In genomic region chr7:33686001-33686591, GRCh38 we compare ENCODE assay signal across 18 cellular contexts.
A peak's percentile ranks its signal among the peaks of the same experiment; 100 is the strongest.
DNase-seq lines count a peak whose midpoint lies in the region; ATAC-seq, FAIRE-seq and TF ChIP-seq lines count a peak whose summit lies in the region.
"Had no signal": no experiment of that assay in that cellular context is flagged by ENCODE, and none has a peak within 500 bp of the region (broad histone marks: within the 10 kb centered on the region; RNA-seq: fewer than 3 reads in every experiment).

No MANE protein-coding gene starts in this region.

- H2AK5ac ChIP-seq in trophoblast cell (ENCODE audit: low read length), result no peak overlapping the region

- no peak overlapping the region for H3K4ac ChIP-seq in trophoblast cell (ENCODE audit: low read depth, low read length)

- no peak overlapping the region for H3K18ac ChIP-seq in trophoblast cell (ENCODE audit: low read length)

- no peaks in the 10 kb centered on the region for H3K4me1 ChIP-seq in trophoblast cell (ENCODE audit: control insufficient read depth in 1 of 2, insufficient read depth in 2 of 2, low read length in 2 of 2)
- H3K4me1 ChIP-seq: foreskin keratinocyte, uterus had no signal

- H2BK120ac ChIP-seq in trophoblast cell (ENCODE audit: insufficient read depth, low read length, poor library complexity), result no peak overlapping the region

- no peak for FAIRE-seq in GM12892 (lab: Jason Lieb, UNC)

- H4K91ac ChIP-seq in trophoblast cell (ENCODE audit: low read depth, low read length), result no peak overlapping the region

- H3K79me2 ChIP-seq in trophoblast cell (ENCODE audit: control insufficient read depth, insufficient read depth, low read length, poor library complexity), result no peaks in the 10 kb centered on the region

- peak; percentile 46 for TF ChIP-seq CTCF in epithelial cell of esophagus (IDR thresholded peaks at IDR 0.05; ENCODE audit: insufficient read depth, low read depth, low read length, missing control alignments)

- H4K12ac ChIP-seq in trophoblast cell (ENCODE audit: low read depth, low read length), result no peak overlapping the region

- ATAC-seq in GM19397 (IDR thresholded peaks at IDR 0.05; ENCODE audit: unreplicated experiment) (no peak), GM21723 (IDR thresholded peaks at IDR 0.05; ENCODE audit: unreplicated experiment) (no peak)
- ATAC-seq: foreskin keratinocyte; stimulated activated effector memory CD8-positive, alpha-beta T cell treated with anti-CD3 and anti-CD28 coated beads, Interleukin-12 subunit alpha, Interleukin-12 subunit beta, amount 100 ng/mL, for 72 hours; T-helper 17 cell had no signal

- no peaks in the 10 kb centered on the region for H3K9me3 ChIP-seq in trophoblast cell (ENCODE audit: insufficient read depth, low read depth, low read length)
- H3K9me3 ChIP-seq: uterus had no signal

- no peaks in the 10 kb centered on the region for H3K27me3 ChIP-seq in trophoblast cell (ENCODE audit: insufficient read depth, low read length)
- H3K27me3 ChIP-seq: foreskin keratinocyte, uterus had no signal

- H3K4me3 ChIP-seq in epithelial cell of esophagus (ENCODE audit: low read length) (no peak overlapping the region), trophoblast cell (ENCODE audit: low read depth, low read length) (no peak overlapping the region)
- H3K4me3 ChIP-seq: GM23248, uterus had no signal

- no peak overlapping the region for H3K14ac ChIP-seq in trophoblast cell (ENCODE audit: low read length)

- no peak overlapping the region for H2BK12ac ChIP-seq in trophoblast cell (ENCODE audit: low read length)

- no peaks in the 10 kb centered on the region for H3K79me1 ChIP-seq in trophoblast cell (ENCODE audit: low read length)

- no peak overlapping the region for H3K27ac ChIP-seq in trophoblast cell (ENCODE audit: low read depth, low read length)
- H3K27ac ChIP-seq: foreskin keratinocyte, GM23248, uterus had no signal

- no peak overlapping the region for H3K23ac ChIP-seq in trophoblast cell (ENCODE audit: low read length)

- H2AFZ ChIP-seq in trophoblast cell (ENCODE audit: insufficient read depth, low read length, poor library complexity), result no peak overlapping the region
- H2AFZ ChIP-seq: GM23248 had no signal

- WGBS in trophoblast cell (ENCODE audit: extremely low coverage, insufficient coverage, insufficient read length), result no CpG with 5 or more reads among the region's 17 CpGs

- TF ChIP-seq POLR2A in GM12892 (IDR thresholded peaks at IDR 0.05; ENCODE audit: low read depth, low read length), result no peak

- no peak overlapping the region for H2BK5ac ChIP-seq in trophoblast cell (ENCODE audit: low read depth, low read length, poor library complexity)

- H3K9ac ChIP-seq in trophoblast cell (ENCODE audit: low read length), result no peak overlapping the region
- H3K9ac ChIP-seq: GM23248 had no signal

- DNase-seq in ELF-1 (ENCODE audit: low read depth, low spot score) (peak; percentile 51), NCI-H2107 (lab: John Stamatoyannopoulos, UW) (peak; percentile 67), epithelial cell of esophagus (ENCODE audit: low read depth) (peak; percentile 30), trophoblast cell (peak; percentile 87 to 93), GM12892 (ENCODE audit: insufficient read length) (no peak), HPDE6-E6E7 (ENCODE audit: extremely low spot score) (no peak)
- DNase-seq: activated naive CD8-positive, alpha-beta T cell treated with anti-CD3 and anti-CD28 coated beads, Interleukin-2, amount 10 ng/mL, durations not matched to agents 7 days and 5 days; activated T-cell treated with anti-CD3 and anti-CD28 coated beads, Interleukin-2, amount 50 U/mL, for 24 hours; foreskin keratinocyte; GM23248; NCI-H1417 treated with DMSO at 0.1 percent for 48 hours; NCI-H748 treated with DMSO at 0.1 percent for 48 hours; nucleus accumbens; T-helper 17 cell; uterus had no signal

- H3K4me2 ChIP-seq in trophoblast cell (ENCODE audit: low read length), result no peak overlapping the region

- H4K8ac ChIP-seq in trophoblast cell (ENCODE audit: low read depth, low read length), result no peak overlapping the region

- H3K36me3 ChIP-seq in trophoblast cell (ENCODE audit: control insufficient read depth in 1 of 2, insufficient read depth in 2 of 2, low read length in 2 of 2), result no peaks in the 10 kb centered on the region
- H3K36me3 ChIP-seq: uterus had no signal

Comparison
In these comparisons a context has a peak if more than half of its experiments do, and no peak if none do; other contexts are left out.
1. DNase-seq: peak in ELF-1 (single experiment), NCI-H2107 (single experiment), epithelial cell of esophagus (single experiment) and trophoblast cell (2 of 2); none in GM12892 (single experiment) and HPDE6-E6E7 (single experiment).